18 cellular contexts compared by ENCODE assay signal in genomic region chr6:168562576-168563151, GRCh38.
A peak's percentile ranks its signal among the peaks of the same experiment; 100 is the strongest.
DNase-seq lines count a peak whose midpoint lies in the region; FAIRE-seq and TF ChIP-seq lines count a peak whose summit lies in the region.
"Had no signal": no experiment of that assay in that cellular context is flagged by ENCODE, and none has a peak within 500 bp of the region (broad histone marks: within the 10 kb centered on the region; RNA-seq: fewer than 3 reads in every experiment).

No MANE protein-coding gene starts in this region.

- H3K9ac ChIP-seq in astrocyte (ENCODE audit: low read length), result no peak overlapping the region

- DNase-seq in Caco-2, result no peak
- no peak for DNase-seq in astrocyte (ENCODE audit: low read depth)
- DNase-seq in nephron progenitor cell, result no peak
- peak; percentile 40 for DNase-seq in type B pancreatic cell (ENCODE audit: extremely low spot score, unreplicated experiment)
- no peak for DNase-seq in testis
- no peak for DNase-seq in anterior cingulate cortex (lab: John Stamatoyannopoulos, UW)
- DNase-seq in NCI-H2081 (lab: John Stamatoyannopoulos, UW), result no peak
- DNase-seq: BE2C; CD4-positive, alpha-beta memory T cell; DMS153; DND-41; GDM1; GOT3; H9 had no signal

- H3K27ac ChIP-seq in astrocyte (ENCODE audit: low read depth, low read length) (no peak overlapping the region), testis (no peak overlapping the region)
- H3K27ac ChIP-seq: C4-2B had no signal

- H3K9me3 Mint-ChIP-seq in Caco-2 (ENCODE audit: unreplicated experiment) (no peaks in the 10 kb centered on the region), astrocyte (ENCODE audit: unreplicated experiment) (peaks cover 23% of the 10 kb centered on the region), nephron progenitor cell (peaks cover 15% of the 10 kb centered on the region), type B pancreatic cell (peaks cover 5% of the 10 kb centered on the region)

- H3K36me3 Mint-ChIP-seq in Caco-2 (ENCODE audit: insufficient read depth, unreplicated experiment) (no peaks in the 10 kb centered on the region), astrocyte (ENCODE audit: low read depth, unreplicated experiment) (no peaks in the 10 kb centered on the region), nephron progenitor cell (ENCODE audit: low read depth) (peaks cover 7% of the 10 kb centered on the region), type B pancreatic cell (no peaks in the 10 kb centered on the region)
- H3K36me3 Mint-ChIP-seq: CD4-positive, alpha-beta memory T cell had no signal

- no peaks in the 10 kb centered on the region for H3K79me2 ChIP-seq in astrocyte (ENCODE audit: insufficient read depth, low read length)

- no peak overlapping the region for H2AFZ ChIP-seq in astrocyte (ENCODE audit: low read depth, low read length)

- TF ChIP-seq CTCF in Caco-2 (IDR thresholded peaks at IDR 0.05; ENCODE audit: insufficient read depth in 1 of 2, low read depth in 1 of 2, low read length in 1 of 2, severe bottlenecking in 1 of 2, unreplicated experiment in 1 of 2), result no peak
- TF ChIP-seq CTCF in astrocyte (IDR thresholded peaks at IDR 0.05; ENCODE audit: insufficient read depth, low read depth, low read length), result no peak
- TF ChIP-seq CTCF in nephron progenitor cell (IDR thresholded peaks at IDR 0.05), result no peak
- no peak for TF ChIP-seq CTCF in type B pancreatic cell (conservative IDR thresholded peaks at IDR 0.05)
- TF ChIP-seq CTCF in testis (IDR thresholded peaks at IDR 0.05), result no peak

- peaks cover 13% of the 10 kb centered on the region for H3K4me1 Mint-ChIP-seq in Caco-2 (ENCODE audit: low read depth, unreplicated experiment)
- H3K4me1 Mint-ChIP-seq in astrocyte (ENCODE audit: low read depth, unreplicated experiment), result no peaks in the 10 kb centered on the region
- peaks cover 14% of the 10 kb centered on the region for H3K4me1 Mint-ChIP-seq in nephron progenitor cell
- H3K4me1 Mint-ChIP-seq in type B pancreatic cell (ENCODE audit: unreplicated experiment), result peaks cover 7% of the 10 kb centered on the region

- H3K4me3 Mint-ChIP-seq in Caco-2 (ENCODE audit: unreplicated experiment) (no peak overlapping the region), astrocyte (ENCODE audit: unreplicated experiment) (peak overlapping the region; percentile 27), nephron progenitor cell (no peak overlapping the region), type B pancreatic cell (no peak overlapping the region)
- H3K4me3 Mint-ChIP-seq: CD4-positive, alpha-beta memory T cell; H9 had no signal

- H3K9me3 ChIP-seq in Caco-2, result no peaks in the 10 kb centered on the region
- peaks cover 6% of the 10 kb centered on the region for H3K9me3 ChIP-seq in astrocyte (ENCODE audit: insufficient read depth, low read depth, low read length)
- H3K9me3 ChIP-seq in testis, result no peaks in the 10 kb centered on the region
- H3K9me3 ChIP-seq: BE2C had no signal

- CTCF ChIA-PET in Caco-2 (lab: Charles Lee), result no interaction called here

- intact Hi-C loops in Caco-2 (cut with micrococcal nuclease; ENCODE audit: unreplicated experiment) (no loop called here), testis (cut with DNase I; ENCODE audit: low total_unique reads) (no loop called here)

- H3K4me2 ChIP-seq in astrocyte (ENCODE audit: low read length), result no peak overlapping the region

- no peak for TF ChIP-seq POLR2A in testis (IDR thresholded peaks at IDR 0.05)

- POLR2A ChIA-PET in Caco-2 (lab: Charles Lee), result no interaction called here

- H3K4me3 ChIP-seq in Caco-2 (ENCODE audit: low read depth, low read length), result no peak overlapping the region
- H3K4me3 ChIP-seq in astrocyte (ENCODE audit: insufficient read depth, low read depth, low read length), result no peak overlapping the region
- no peak overlapping the region for H3K4me3 ChIP-seq in testis

- FAIRE-seq in astrocyte (lab: Jason Lieb, UNC), result no peak
- FAIRE-seq: D721Med, GM12892, GM19239 had no signal

- no peaks in the 10 kb centered on the region for H3K27me3 Mint-ChIP-seq in Caco-2 (ENCODE audit: insufficient read depth, unreplicated experiment)
- H3K27me3 Mint-ChIP-seq in astrocyte (ENCODE audit: low read depth, unreplicated experiment), result no peaks in the 10 kb centered on the region
- H3K27me3 Mint-ChIP-seq in nephron progenitor cell (ENCODE audit: low read depth, poor library complexity), result peaks cover 6% of the 10 kb centered on the region
- peaks cover 10% of the 10 kb centered on the region for H3K27me3 Mint-ChIP-seq in type B pancreatic cell

- H3K4me1 ChIP-seq in Caco-2 (peaks cover 8% of the 10 kb centered on the region), astrocyte (ENCODE audit: insufficient read depth, low read length) (no peaks in the 10 kb centered on the region), testis (no peaks in the 10 kb centered on the region)
- H3K4me1 ChIP-seq: BE2C had no signal

- H3K27me3 ChIP-seq in Caco-2 (replicated peaks; ENCODE audit: control insufficient read depth, insufficient read depth, low read length) (no peaks in the 10 kb centered on the region), astrocyte (ENCODE audit: insufficient read depth, low read length) (no peaks in the 10 kb centered on the region), testis (no peaks in the 10 kb centered on the region)
- H3K27me3 ChIP-seq: BE2C had no signal

- H3K36me3 ChIP-seq in Caco-2 (ENCODE audit: control insufficient read depth, insufficient read depth, low read length) (no peaks in the 10 kb centered on the region), astrocyte (ENCODE audit: insufficient read depth, low read length) (no peaks in the 10 kb centered on the region), testis (ENCODE audit: low read depth, missing control alignments) (no peaks in the 10 kb centered on the region)
- H3K36me3 ChIP-seq: BE2C had no signal

- WGBS in testis, 2 donors, result 56 to 58% methylated on average over 29 of the region's 29 CpGs

- BruUV-seq in Caco-2 (replicated peaks; lab: Mats Ljungman, UMichigan), result TSS peak; percentile 83

- H4K20me1 ChIP-seq in astrocyte (ENCODE audit: insufficient read depth, low read length), result no peaks in the 10 kb centered on the region

- peak overlapping the region; percentile 22 for H3K27ac Mint-ChIP-seq in Caco-2 (ENCODE audit: unreplicated experiment)
- H3K27ac Mint-ChIP-seq in astrocyte (ENCODE audit: unreplicated experiment), result no peak overlapping the region
- peak overlapping the region; percentile 48 for H3K27ac Mint-ChIP-seq in nephron progenitor cell
- H3K27ac Mint-ChIP-seq in type B pancreatic cell, result no peak overlapping the region
- H3K27ac Mint-ChIP-seq: CD4-positive, alpha-beta memory T cell; H9 had no signal

Comparison
In these comparisons a context has a peak if more than half of its experiments do, and no peak if none do; other contexts are left out.
1. H3K27ac Mint-ChIP-seq: peak in Caco-2 (single experiment) and nephron progenitor cell (single experiment); none in astrocyte (single experiment) and type B pancreatic cell (single experiment).